In genomic region chr11:74683279-74683871, GRCh38 we compare ENCODE assay signal across 10 cellular contexts. TPM values are rescaled to one million over a fixed set of nuclear protein-coding genes. Genes with fewer than 3 reads are reported as not detected.
A peak's percentile ranks its signal among the peaks of the same experiment; 100 is the strongest.
DNase-seq lines count a peak whose midpoint lies in the region; FAIRE-seq and TF ChIP-seq lines count a peak whose summit lies in the region.
"Had no signal": no experiment of that assay in that cellular context is flagged by ENCODE, and none has a peak within 500 bp of the region (broad histone marks: within the 10 kb centered on the region; RNA-seq: fewer than 3 reads in every experiment).

No MANE protein-coding gene starts in this region.

- peak overlapping the region; percentile 55 for H4K91ac ChIP-seq in mesenchymal stem cell (ENCODE audit: low read length)

- WGBS in esophagus, 2 donors = 5 to 13% methylated on average over 43 to 59 of the region's 59 CpGs
- 9% methylated on average over 59 of the region's 59 CpGs for WGBS in mesenchymal stem cell
- 8% methylated on average over 36 of the region's 59 CpGs; no CpG with 5 or more reads in 1 of the 2 donors for WGBS in transverse colon (ENCODE audit: low coverage in 1 of 2), 2 donors

- no peak overlapping the region for H3K27ac Mint-ChIP-seq in activated CD4-positive, alpha-beta T cell treated with anti-CD3 and anti-CD28 coated beads, Interleukin-2, amount 10 ng/mL, durations not matched to agents 7 days and 5 days
- H3K27ac Mint-ChIP-seq: memory B cell had no signal

- H3K18ac ChIP-seq in mesenchymal stem cell (ENCODE audit: low read depth in 1 of 2, low read length in 2 of 2) = peak overlapping the region in 1 of 2 experiments; percentile 48

- peak; percentile 36 to 58 (median 52) for TF ChIP-seq CTCF in transverse colon (IDR thresholded peaks at IDR 0.05)

- H3K4me3 Mint-ChIP-seq in activated CD4-positive, alpha-beta T cell treated with anti-CD3 and anti-CD28 coated beads, Interleukin-2, amount 10 ng/mL, durations not matched to agents 7 days and 5 days = no peak overlapping the region
- H3K4me3 Mint-ChIP-seq: CD4-positive, CD25-positive, alpha-beta regulatory T cell; memory B cell had no signal

- H2BK12ac ChIP-seq in mesenchymal stem cell (ENCODE audit: low read length in 2 of 2) = no peak overlapping the region

- H2AFZ ChIP-seq in mesenchymal stem cell (ENCODE audit: low read depth, low read length) = no peak overlapping the region

- no peaks in the 10 kb centered on the region for H3K9me3 Mint-ChIP-seq in activated CD4-positive, alpha-beta T cell treated with anti-CD3 and anti-CD28 coated beads, Interleukin-2, amount 10 ng/mL, durations not matched to agents 7 days and 5 days

- intact Hi-C loops in transverse colon (cut with DNase I; ENCODE audit: low total_unique reads) = no loop called here

- CTCF ChIA-PET in activated CD4-positive, alpha-beta T cell treated with anti-CD3 and anti-CD28 coated beads, Interleukin-2, amount 10 ng/mL, durations not matched to agents 7 days and 5 days (lab: Charles Lee) = interaction anchor here (3.1 kb wide), 1 partner anchor 19 kb away, joined by 8 read pairs; no protein-coding TSS in a partner anchor
- CTCF ChIA-PET in HEK293T (lab: Yijun Ruan, JAX) = no interaction called here

- H3K4me1 ChIP-seq in esophagus (ENCODE audit: control insufficient read depth in 2 of 2, insufficient read depth in 2 of 2, low read length in 1 of 2) = no peaks in the 10 kb centered on the region
- H3K4me1 ChIP-seq in mesenchymal stem cell (ENCODE audit: control insufficient read depth, insufficient read depth, low read depth, low read length) = peaks cover 9% of the 10 kb centered on the region
- peaks cover 4 to 17% (median 13%) of the 10 kb centered on the region in 4 donors for H3K4me1 ChIP-seq in transverse colon

- peak overlapping the region; percentile 61 for H3K4me2 ChIP-seq in mesenchymal stem cell (ENCODE audit: low read length, poor library complexity, severe bottlenecking)

- TF ChIP-seq EP300 in transverse colon (IDR thresholded peaks at IDR 0.05; ENCODE audit: low read depth) = no peak

- no peaks in the 10 kb centered on the region for H3K79me1 ChIP-seq in mesenchymal stem cell (replicated peaks; ENCODE audit: low read length, poor library complexity, severe bottlenecking)

- H2BK15ac ChIP-seq in mesenchymal stem cell (ENCODE audit: low read depth, poor library complexity, severe bottlenecking) = no peak overlapping the region

- H3K9ac ChIP-seq in mesenchymal stem cell (ENCODE audit: low read length) = peak overlapping the region; percentile 80

- POLR2A ChIA-PET in activated CD4-positive, alpha-beta T cell treated with anti-CD3 and anti-CD28 coated beads, Interleukin-2, amount 10 ng/mL, durations not matched to agents 7 days and 5 days (lab: Charles Lee) = no interaction called here
- POLR2A ChIA-PET in HEK293T (lab: Yijun Ruan, JAX) = no interaction called here

- H3K4me3 ChIP-seq in esophagus (ENCODE audit: low read depth in 1 of 2, low read length in 2 of 2) (peak overlapping the region; percentile 22 to 43), mesenchymal stem cell (ENCODE audit: insufficient read depth in 1 of 2, low read depth in 1 of 2, low read length in 2 of 2) (peak overlapping the region; percentile 56 to 58), transverse colon (peak overlapping the region; percentile 15 to 56 (median 30))

- in situ Hi-C loops in transverse colon (cut with MboI; ENCODE audit: low pct_ligation_motif_present in 1 of 4, low pct_unique_long_range_greater_than_20kb in 1 of 4, low sequenced_read_pairs in 3 of 4) = no loop called here

- H3K27ac ChIP-seq in esophagus (ENCODE audit: low read depth in 2 of 2, low read length in 1 of 2) (peak overlapping the region in 1 of 2 donors; percentile 30), mesenchymal stem cell (ENCODE audit: low read length, poor library complexity, severe bottlenecking) (no peak overlapping the region), transverse colon (peak overlapping the region; percentile 39 to 60 (median 42))

- no peaks in the 10 kb centered on the region for H3K36me3 ChIP-seq in esophagus (ENCODE audit: control insufficient read depth in 2 of 2, insufficient read depth in 2 of 2, low read length in 1 of 2)
- H3K36me3 ChIP-seq in mesenchymal stem cell (ENCODE audit: control insufficient read depth in 1 of 2, insufficient read depth in 2 of 2, low read depth in 1 of 2, low read length in 2 of 2) = no peaks in the 10 kb centered on the region
- H3K36me3 ChIP-seq in transverse colon = no peaks in the 10 kb centered on the region

- TF ChIP-seq POLR2A in transverse colon (IDR thresholded peaks at IDR 0.05) = no peak
- TF ChIP-seq POLR2A in GM12892 (IDR thresholded peaks at IDR 0.05; ENCODE audit: low read depth, low read length) = no peak

- peak overlapping the region; percentile 81 for H4K8ac ChIP-seq in mesenchymal stem cell (ENCODE audit: low read length)

- H2BK5ac ChIP-seq in mesenchymal stem cell (ENCODE audit: low read depth, low read length, poor library complexity, severe bottlenecking) = no peak overlapping the region

- no peaks in the 10 kb centered on the region for H3K27me3 ChIP-seq in esophagus (ENCODE audit: control insufficient read depth in 1 of 2, insufficient read depth in 2 of 2, low read length in 2 of 2)
- peaks cover 0 to 5% of the 10 kb centered on the region in 2 experiments for H3K27me3 ChIP-seq in mesenchymal stem cell (ENCODE audit: control insufficient read depth in 1 of 2, insufficient read depth in 1 of 2, low read length in 2 of 2)
- peaks cover 15% of the 10 kb centered on the region for H3K27me3 ChIP-seq in transverse colon

- H3K4ac ChIP-seq in mesenchymal stem cell (ENCODE audit: low read depth in 1 of 2, low read length in 2 of 2) = no peak overlapping the region

- peaks cover 0 to 5% of the 10 kb centered on the region in 2 donors for H3K9me3 ChIP-seq in esophagus (ENCODE audit: control insufficient read depth in 2 of 2, insufficient read depth in 1 of 2, low read depth in 1 of 2, low read length in 1 of 2)
- no peaks in the 10 kb centered on the region for H3K9me3 ChIP-seq in mesenchymal stem cell (ENCODE audit: control insufficient read depth, low read length)
- no peaks in the 10 kb centered on the region for H3K9me3 ChIP-seq in transverse colon

- no peak overlapping the region for H3K14ac ChIP-seq in mesenchymal stem cell (ENCODE audit: low read length in 2 of 2)

- peak; percentile 3 to 9 for DNase-seq in activated CD4-positive, alpha-beta T cell treated with anti-CD3 and anti-CD28 coated beads, Interleukin-2, amount 50 U/mL, for 48 hours
- DNase-seq in activated CD4-positive, alpha-beta T cell treated with anti-CD3 and anti-CD28 coated beads, Interleukin-2, amount 10 ng/mL, durations not matched to agents 7 days and 5 days = no peak
- DNase-seq in mesenchymal stem cell (no peak), transverse colon (peak; percentile 17), SKM-1 treated with dmso at 0.1 percent for 144 hours (lab: John Stamatoyannopoulos, UW; ENCODE audit: unreplicated experiment) (no peak), HEK293T (ENCODE audit: extremely low spot score) (no peak), GM12892 (ENCODE audit: insufficient read length) (no peak)
- DNase-seq: CD4-positive, CD25-positive, alpha-beta regulatory T cell had no signal

- H3K23ac ChIP-seq in mesenchymal stem cell (ENCODE audit: low read length in 2 of 2) = no peak overlapping the region

- FAIRE-seq in GM12892 (lab: Jason Lieb, UNC) = no peak

- peak overlapping the region; percentile 34 for H2BK120ac ChIP-seq in mesenchymal stem cell (ENCODE audit: low read depth, low read length)

- peaks cover 1% of the 10 kb centered on the region for H3K4me1 Mint-ChIP-seq in activated CD4-positive, alpha-beta T cell treated with anti-CD3 and anti-CD28 coated beads, Interleukin-2, amount 10 ng/mL, durations not matched to agents 7 days and 5 days

- H3K27me3 Mint-ChIP-seq in activated CD4-positive, alpha-beta T cell treated with anti-CD3 and anti-CD28 coated beads, Interleukin-2, amount 10 ng/mL, durations not matched to agents 7 days and 5 days = peaks cover 26% of the 10 kb centered on the region

- no peaks in the 10 kb centered on the region for H3K36me3 Mint-ChIP-seq in activated CD4-positive, alpha-beta T cell treated with anti-CD3 and anti-CD28 coated beads, Interleukin-2, amount 10 ng/mL, durations not matched to agents 7 days and 5 days (ENCODE audit: low read depth)
- H3K36me3 Mint-ChIP-seq: CD4-positive, CD25-positive, alpha-beta regulatory T cell had no signal

- no peak overlapping the region for H2AK5ac ChIP-seq in mesenchymal stem cell (ENCODE audit: low read length, severe bottlenecking)

TF ChIP-seq in HEK293T, 16 proteins besides CTCF, POLR2A, EP300 and RAD21:
- TF ChIP-seq CTBP1 (IDR thresholded peaks at IDR 0.05; ENCODE audit: borderline replicate concordance) (no peak), ZNF384 (IDR thresholded peaks at IDR 0.05) (no peak), PKNOX1 (IDR thresholded peaks at IDR 0.05) (no peak), BHLHE40 (IDR thresholded peaks at IDR 0.05; ENCODE audit: borderline replicate concordance) (no peak), TARDBP (IDR thresholded peaks at IDR 0.05) (no peak), SUZ12 (IDR thresholded peaks at IDR 0.05) (no peak), ARNT (IDR thresholded peaks at IDR 0.05) (no peak), ELF4 (IDR thresholded peaks at IDR 0.05) (no peak), HDGF (IDR thresholded peaks at IDR 0.05; ENCODE audit: borderline replicate concordance) (no peak), NFRKB (IDR thresholded peaks at IDR 0.05) (no peak), FOXM1 (IDR thresholded peaks at IDR 0.05; ENCODE audit: borderline replicate concordance) (no peak), SP1 (IDR thresholded peaks at IDR 0.05) (no peak), L3MBTL2 (conservative IDR thresholded peaks at IDR 0.05) (no peak), FOXA1 (IDR thresholded peaks at IDR 0.05) (no peak)

RNA-seq across cellular contexts. Expression of gene CHRDL2, which starts 47.9 kb away (rescaled TPM):
- not detected for total RNA-seq in activated CD4-positive, alpha-beta T cell treated with anti-CD3 and anti-CD28 coated beads, Interleukin-2, amount 10 ng/mL, durations not matched to agents 7 days and 5 days
- 1 to 10 TPM; 1.4 to 2.8 TPM for polyA plus RNA-seq in esophagus
- polyA plus RNA-seq in mesenchymal stem cell (2013, experiment 1 of 2) = not detected
- polyA plus RNA-seq in mesenchymal stem cell (2013, experiment 2 of 2) = not detected
- 10 to 100 TPM in 1 of 4 donors, 1 to 10 TPM in 3; 2.2 to 20.9 (median 4.0) TPM for total RNA-seq in transverse colon
- polyA plus RNA-seq in GM12892 (2012; ENCODE audit: missing spikeins) = not detected
- total RNA-seq: CD4-positive, CD25-positive, alpha-beta regulatory T cell had no signal
- polyA plus RNA-seq: CD4-positive, CD25-positive, alpha-beta regulatory T cell had no signal

Comparison
In these comparisons a context has a peak if more than half of its experiments do, and no peak if none do; other contexts are left out.
1. DNase-seq: peak in activated CD4-positive, alpha-beta T cell treated with anti-CD3 and anti-CD28 coated beads, Interleukin-2, amount 50 U/mL, for 48 hours (2 of 2) and transverse colon (single experiment); none in activated CD4-positive, alpha-beta T cell treated with anti-CD3 and anti-CD28 coated beads, Interleukin-2, amount 10 ng/mL, durations not matched to agents 7 days and 5 days (single experiment), mesenchymal stem cell (single experiment), SKM-1 treated with dmso at 0.1 percent for 144 hours (single experiment), HEK293T (single experiment) and GM12892 (single experiment).
2. Peak in every context shown above with its lines, with median percentiles within 50 percentile points of each other: H3K4me3 ChIP-seq.